1 cellular context compared by ENCODE assay signal in genomic region chr17:41915566-41915965, GRCh38.
TF ChIP-seq lines count a peak whose summit lies in the region.

No MANE protein-coding gene starts in this region.

TF ChIP-seq in A549, 52 proteins besides CTCF, POLR2A, EP300 and RAD21:
- TF ChIP-seq SREBF2 (IDR thresholded peaks at IDR 0.05) = no peak
- TF ChIP-seq ZSCAN20 (CRISPR knock-in tag; IDR thresholded peaks at IDR 0.05) = no peak
- TF ChIP-seq HDAC2 (IDR thresholded peaks at IDR 0.05) = no peak
- TF ChIP-seq TFCP2L1 (CRISPR knock-in tag; IDR thresholded peaks at IDR 0.05) = no peak
